8 cellular contexts compared by ENCODE assay signal in genomic region chr2:206443735-206444527, GRCh38. TPM values are rescaled to one million over a fixed set of nuclear protein-coding genes. Genes with fewer than 3 reads are reported as not detected.
A peak's percentile ranks its signal among the peaks of the same experiment; 100 is the strongest.
DNase-seq lines count a peak whose midpoint lies in the region; ATAC-seq and TF ChIP-seq lines count a peak whose summit lies in the region.

No MANE protein-coding gene starts in this region.

- H3K4me3 ChIP-seq in GM12864 (ENCODE audit: low read depth, low read length) (peak overlapping the region; percentile 52), lower lobe of right lung (peak overlapping the region; percentile 41)

- peaks cover 21% of the 10 kb centered on the region for H3K4me1 Mint-ChIP-seq in dendritic cell treated with granulocyte-macrophage colony-stimulating factor and Interleukin-4, amounts not matched to agents 40 ng/mL and 50 ng/mL, for 4 days (ENCODE audit: low read depth)

- TF ChIP-seq CTCF in GM12864 (IDR thresholded peaks at IDR 0.05; ENCODE audit: low read depth, low read length, missing control alignments) (no peak), RWPE1 (conservative IDR thresholded peaks at IDR 0.05; ENCODE audit: low read depth) (0 out of 2 replicates have a peak, but pooled peaks have one; percentile 8), lower lobe of right lung (IDR thresholded peaks at IDR 0.05) (no peak)

- CTCF ChIA-PET in RWPE1 (lab: Yijun Ruan, JAX): interaction anchor here (0.7 kb wide), 1 partner anchor 9 kb away, joined by 3 read pairs; no protein-coding TSS in a partner anchor

- H3K4me1 ChIP-seq in lower lobe of right lung: peaks cover 13% of the 10 kb centered on the region

- intact Hi-C loops in dendritic cell treated with granulocyte-macrophage colony-stimulating factor and Interleukin-4, amounts not matched to agents 40 ng/mL and 50 ng/mL, for 4 days (cut with micrococcal nuclease): no loop called here
- intact Hi-C loops in lower lobe of right lung (cut with DNase I): no loop called here

- H3K27ac Mint-ChIP-seq in dendritic cell treated with granulocyte-macrophage colony-stimulating factor and Interleukin-4, amounts not matched to agents 40 ng/mL and 50 ng/mL, for 4 days: peak overlapping the region; percentile 57

- no peaks in the 10 kb centered on the region for H3K9me3 ChIP-seq in lower lobe of right lung

- DNase-seq in 8988T (peak; percentile 71), GM12864 (ENCODE audit: low read depth) (no peak), RWPE1 (ENCODE audit: low spot score) (peak; percentile 36), lower lobe of right lung (no peak), substantia nigra (lab: John Stamatoyannopoulos, UW) (peak in 34 of 49 donors; percentile 2 to 78 (median 31)), NCI-H446 treated with DMSO at 0.1 percent for 48 hours (lab: John Stamatoyannopoulos, UW) (no peak)

- H3K27ac ChIP-seq in RWPE1 (no peak overlapping the region), lower lobe of right lung (no peak overlapping the region), substantia nigra (ENCODE audit: low read depth, low read length, poor library complexity, severe bottlenecking) (peak overlapping the region; percentile 60)

- ATAC-seq in HG02938 (IDR thresholded peaks at IDR 0.05; ENCODE audit: unreplicated experiment) (peak; percentile 46), lower lobe of right lung (peak; percentile 9 to 19)

- H3K9me3 Mint-ChIP-seq in dendritic cell treated with granulocyte-macrophage colony-stimulating factor and Interleukin-4, amounts not matched to agents 40 ng/mL and 50 ng/mL, for 4 days: no peaks in the 10 kb centered on the region

- H3K27me3 ChIP-seq in lower lobe of right lung (ENCODE audit: low read depth): peaks cover 55% of the 10 kb centered on the region

- H3K36me3 ChIP-seq in lower lobe of right lung: no peaks in the 10 kb centered on the region

- peaks cover 67% of the 10 kb centered on the region for H3K27me3 Mint-ChIP-seq in dendritic cell treated with granulocyte-macrophage colony-stimulating factor and Interleukin-4, amounts not matched to agents 40 ng/mL and 50 ng/mL, for 4 days

- H3K36me3 Mint-ChIP-seq in dendritic cell treated with granulocyte-macrophage colony-stimulating factor and Interleukin-4, amounts not matched to agents 40 ng/mL and 50 ng/mL, for 4 days (ENCODE audit: low read depth): no peaks in the 10 kb centered on the region

- POLR2A ChIA-PET in RWPE1 (lab: Yijun Ruan, JAX; ENCODE audit: low non-redundant PET): no interaction called here

- H3K4me3 Mint-ChIP-seq in dendritic cell treated with granulocyte-macrophage colony-stimulating factor and Interleukin-4, amounts not matched to agents 40 ng/mL and 50 ng/mL, for 4 days: peak overlapping the region; percentile 74

RNA-seq across cellular contexts. Expression of gene ADAM23, which starts 0.6 kb away (rescaled TPM):
- total RNA-seq in lower lobe of right lung: 2.5 TPM

Comparison
In these comparisons a context has a peak if more than half of its experiments do, and no peak if none do; other contexts are left out.
1. DNase-seq: peak in 8988T (single experiment), RWPE1 (single experiment) and substantia nigra (34 of 49); none in GM12864 (single experiment), lower lobe of right lung (single experiment) and NCI-H446 treated with DMSO at 0.1 percent for 48 hours (single experiment).